Comparison of ENCODE assay signal across 33 cellular contexts in the genomic region with DNA sequence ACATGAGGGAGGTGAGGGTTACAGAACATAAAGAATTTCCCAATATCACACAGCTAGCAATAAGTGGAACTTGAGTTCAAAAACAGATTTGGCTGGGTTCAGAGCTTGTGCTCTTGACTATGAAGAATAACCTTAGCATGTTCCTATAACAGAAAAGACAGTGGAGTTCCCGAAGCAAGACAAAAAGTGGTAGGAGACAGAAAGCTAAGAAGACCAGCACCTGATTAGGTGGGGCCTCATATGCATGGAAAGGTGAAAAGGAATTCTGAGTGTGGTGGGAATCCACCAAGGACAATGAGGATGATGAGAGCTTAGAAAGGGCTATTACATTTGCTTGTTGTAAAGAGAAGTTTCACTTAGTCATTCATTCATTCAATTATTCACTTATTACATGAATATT.
"Had no signal": no experiment of that assay in that cellular context is flagged by ENCODE, and none has a peak within 500 bp of the region (broad histone marks: within the 10 kb centered on the region; RNA-seq: fewer than 3 reads in every experiment).

No MANE protein-coding gene starts in this region.

- H3K27ac ChIP-seq: adrenal gland, ascending aorta, body of pancreas, brain microvascular endothelial cell, breast epithelium, cardiac muscle cell had no signal

- H3K36me3 ChIP-seq: adrenal gland, ascending aorta, brain microvascular endothelial cell, breast epithelium, cardiac muscle cell had no signal

- ATAC-seq: activated naive CD4-positive, alpha-beta T cell treated with anti-CD3 and anti-CD28 coated beads, Interleukin-2, amount 50 U/mL, for 72 hours; activated naive CD8-positive, alpha-beta T cell treated with anti-CD3 and anti-CD28 coated beads, Interleukin-2, amount 50 U/mL, for 24 hours; activated T-cell treated with anti-CD3 and anti-CD28 coated beads, Interleukin-2, amount 50 U/mL, for 4 hours; activated T-cell treated with anti-CD3 and anti-CD28 coated beads, Interleukin-2, amount 50 U/mL, for 72 hours; activated T-helper 17 cell treated with anti-CD3 and anti-CD28 coated beads, Interleukin-2, amount 50 U/mL, for 72 hours; body of pancreas had no signal

- H3K4me1 ChIP-seq: adrenal gland, ascending aorta, body of pancreas, breast epithelium had no signal

- FAIRE-seq: astrocyte, bronchial epithelial cell had no signal

- H3K9me3 ChIP-seq: adrenal gland, ascending aorta, body of pancreas, breast epithelium had no signal

- H3K4me3 ChIP-seq: adrenal gland, ascending aorta, body of pancreas, breast epithelium, cardiac muscle cell had no signal

- DNase-seq: activated effector memory CD4-positive, alpha-beta T cell treated with anti-CD3 and anti-CD28 coated beads, Interleukin-2, amount 50 U/mL, for 16 hours; activated effector memory CD4-positive, alpha-beta T cell treated with Interleukin-2 at 50 U/mL for 16 hours; activated gamma-delta T cell; activated gamma-delta T cell treated with Interleukin-2 at 50 U/mL for 16 hours; activated naive CD4-positive, alpha-beta T cell; activated naive CD4-positive, alpha-beta T cell treated with anti-CD3 and anti-CD28 coated beads for 36 hours; activated naive CD4-positive, alpha-beta T cell treated with anti-CD3 and anti-CD28 coated beads, Interleukin-2, amount 10 ng/mL, durations not matched to agents 7 days and 5 days; activated naive CD4-positive, alpha-beta T cell treated with anti-CD3 and anti-CD28 coated beads, Interleukin-2, amount 50 U/mL, for 16 hours; activated naive CD4-positive, alpha-beta T cell treated with Interleukin-2 at 50 U/mL for 16 hours; activated naive CD8-positive, alpha-beta T cell treated with anti-CD3 and anti-CD28 coated beads for 36 hours; activated naive CD8-positive, alpha-beta T cell treated with anti-CD3 and anti-CD28 coated beads, Interleukin-2, amount 10 ng/mL, durations not matched to agents 7 days and 5 days; activated naive CD8-positive, alpha-beta T cell treated with anti-CD3 and anti-CD28 coated beads, Interleukin-2, amount 50 U/mL, for 24 hours; activated T-cell treated with anti-CD3 and anti-CD28 coated beads, Interleukin-2, amount 50 U/mL, for 24 hours; activated T-cell treated with anti-CD3 and anti-CD28 coated beads, Interleukin-2, amount 50 U/mL, for 4 hours; activated T-cell treated with anti-CD3 and anti-CD28 coated beads, Interleukin-2, amount 50 U/mL, for 48 hours; activated T-cell treated with anti-CD3 and anti-CD28 coated beads, Interleukin-2, amount 50 U/mL, for 72 hours; adrenal gland; amniotic stem cell; amygdala; anterior cingulate cortex; aorta; body of pancreas; brain microvascular endothelial cell; caudate nucleus; central memory CD4-positive, alpha-beta T cell; cerebellar nuclear complex had no signal

- H3K27me3 ChIP-seq: adrenal gland, ascending aorta, body of pancreas, brain microvascular endothelial cell, breast epithelium had no signal
